13 cellular contexts compared by ENCODE assay signal in genomic region chr3:147939425-147940196, GRCh38.
DNase-seq lines count a peak whose midpoint lies in the region; ATAC-seq and TF ChIP-seq lines count a peak whose summit lies in the region.
"Had no signal": no experiment of that assay in that cellular context is flagged by ENCODE, and none has a peak within 500 bp of the region (broad histone marks: within the 10 kb centered on the region; RNA-seq: fewer than 3 reads in every experiment).

No MANE protein-coding gene starts in this region.

- ATAC-seq in sciatic nerve (peak; percentile 63), GM18511 (IDR thresholded peaks at IDR 0.05; ENCODE audit: unreplicated experiment) (no peak)

- intact Hi-C loops in sciatic nerve (cut with DNase I) = no loop called here

- H3K27ac ChIP-seq in layer of hippocampus (ENCODE audit: low read depth, low read length) = peak overlapping the region; percentile 82
- H3K27ac ChIP-seq: ascending aorta, VCaP had no signal

- no peak for TF ChIP-seq CTCF in GM10266 (IDR thresholded peaks at IDR 0.05; ENCODE audit: control insufficient read depth, insufficient read depth, low read depth, missing control alignments)

- H3K27me3 ChIP-seq in layer of hippocampus (ENCODE audit: control insufficient read depth, insufficient read depth, low read length) = no peaks in the 10 kb centered on the region
- H3K27me3 ChIP-seq: ascending aorta had no signal

- DNase-seq in LHCN-M2 (ENCODE audit: low read depth) (peak; percentile 54), cerebellar cortex (ENCODE audit: low spot score) (peak; percentile 20), sciatic nerve (ENCODE audit: low spot score) (no peak), iPS-NIHi7 (ENCODE audit: extremely low spot score) (no peak), GM10266 (ENCODE audit: extremely low spot score) (no peak), HUDEP-2 (lab: John Stamatoyannopoulos, UW; ENCODE audit: unreplicated experiment in 76 of 76) (no peak)
- DNase-seq: COR-L47, erythroblast, NCI-H1092 treated with DMSO at 0.1 percent for 48 hours had no signal

Comparison
In these comparisons a context has a peak if more than half of its experiments do, and no peak if none do; other contexts are left out.
1. DNase-seq: peak in LHCN-M2 (single experiment) and cerebellar cortex (single experiment); none in sciatic nerve (single experiment), iPS-NIHi7 (single experiment), GM10266 (single experiment) and HUDEP-2 (0 of 76).